ENCODE assay signal across 8 cellular contexts in genomic region chr2:190468814-190469569, GRCh38.
DNase-seq lines count a peak whose midpoint lies in the region; ATAC-seq, FAIRE-seq and TF ChIP-seq lines count a peak whose summit lies in the region.

No MANE protein-coding gene starts in this region.

- H3K4me1 ChIP-seq in HepG2 (ENCODE audit: insufficient read depth, low read length) (peaks cover 26% of the 10 kb centered on the region), upper lobe of right lung (peaks cover 33% of the 10 kb centered on the region)

- WGBS in HepG2 (ENCODE audit: low lambda C conversion rate): 61% methylated on average over 4 of the region's 4 CpGs

- H3K36me3 ChIP-seq in HepG2 (replicated peaks in 1 of 2; ENCODE audit: control insufficient read depth in 1 of 2, insufficient read depth in 2 of 2, low read length in 2 of 2) (no peaks in the 10 kb centered on the region), upper lobe of right lung (peaks cover 9% of the 10 kb centered on the region)

- H3K9ac ChIP-seq in HepG2 (ENCODE audit: insufficient read depth, low read depth, low read length): no peak overlapping the region

- peak; percentile 90 for DNase-seq in AG08395 (ENCODE audit: low spot score)
- DNase-seq in NCI-H460 (ENCODE audit: extremely low read depth, low read depth): peak; percentile 7
- peak; percentile 94 for DNase-seq in cerebellar cortex (ENCODE audit: low spot score)
- DNase-seq in HepG2 (ENCODE audit: low spot score): peak; percentile 40
- no peak for DNase-seq in upper lobe of right lung
- DNase-seq in activated effector memory CD4-positive, alpha-beta T cell treated with anti-CD3 and anti-CD28 coated beads, Interleukin-2, amount 50 U/mL, for 16 hours: no peak

- no peak overlapping the region for H3K27ac ChIP-seq in HepG2 (ENCODE audit: extremely low read length, insufficient read depth, low read length)
- H3K27ac ChIP-seq in upper lobe of right lung: peak overlapping the region; percentile 76

- H3K27me3 ChIP-seq in HepG2 (ENCODE audit: control insufficient read depth in 1 of 2, insufficient read depth in 2 of 2, low read length in 2 of 2): no peaks in the 10 kb centered on the region
- H3K27me3 ChIP-seq in upper lobe of right lung: no peaks in the 10 kb centered on the region

- no peak overlapping the region for H2AFZ ChIP-seq in HepG2 (ENCODE audit: low read length)

- ATAC-seq in GM18867 (IDR thresholded peaks at IDR 0.05; ENCODE audit: unreplicated experiment) (peak; percentile 62), HG03354 (IDR thresholded peaks at IDR 0.05; ENCODE audit: poor library complexity, severe bottlenecking, unreplicated experiment) (peak; percentile 76), HepG2 (no peak), upper lobe of right lung (peak; percentile 78)

- H3K4me2 ChIP-seq in HepG2 (ENCODE audit: low read depth, low read length): no peak overlapping the region

- intact Hi-C loops in HepG2 (cut with micrococcal nuclease; ENCODE audit: unreplicated experiment): no loop called here
- intact Hi-C loops in upper lobe of right lung (cut with DNase I): no loop called here

- POLR2A ChIA-PET in HepG2 (lab: Yijun Ruan, JAX): no interaction called here

- no peak for TF ChIP-seq RAD21 in HepG2 (CRISPR knock-in tag; IDR thresholded peaks at IDR 0.05)

- no peaks in the 10 kb centered on the region for H4K20me1 ChIP-seq in HepG2 (ENCODE audit: insufficient read depth, low read length)

- no TSS peak for BruUV-seq in HepG2 (replicated peaks; lab: Mats Ljungman, UMichigan)

- in situ Hi-C loops in HepG2 (cut with HindIII; ENCODE audit: extremely low pct_ligation_motif_present, low pct_unique_long_range_greater_than_20kb): no loop called here

- H3K4me3 ChIP-seq in HepG2 (replicated peaks in 1 of 3; ENCODE audit: insufficient read depth in 1 of 3, low read depth in 2 of 3, low read length in 3 of 3) (no peak overlapping the region), upper lobe of right lung (no peak overlapping the region)

- no peak for TF ChIP-seq POLR2A in HepG2 (IDR thresholded peaks at IDR 0.05; ENCODE audit: insufficient read depth in 1 of 2, low read depth in 2 of 2, low read length in 2 of 2)

- no peaks in the 10 kb centered on the region for H3K79me2 ChIP-seq in HepG2 (ENCODE audit: insufficient read depth, low read length)

- H3K9me3 ChIP-seq in HepG2 (ENCODE audit: low read length) (no peaks in the 10 kb centered on the region), upper lobe of right lung (no peaks in the 10 kb centered on the region)

- no peak for FAIRE-seq in HepG2 (lab: Jason Lieb, UNC)

- CTCF ChIA-PET in HepG2 (lab: Yijun Ruan, JAX; ENCODE audit: low intra/inter-chr PET ratio, low total read pairs): no interaction called here

- TF ChIP-seq EP300 in HepG2 (IDR thresholded peaks at IDR 0.05; ENCODE audit: low read depth in 2 of 2, low read length in 2 of 2) (no peak), HepG2 (CRISPR knock-in tag; IDR thresholded peaks at IDR 0.05; ENCODE audit: borderline replicate concordance) (no peak)

- no peak for TF ChIP-seq CTCF in HepG2 (CRISPR knock-in tag; IDR thresholded peaks at IDR 0.05)
- TF ChIP-seq CTCF in upper lobe of right lung (IDR thresholded peaks at IDR 0.05): no peak

TF ChIP-seq in HepG2, 621 proteins besides CTCF, POLR2A, EP300 and RAD21:
- TF ChIP-seq HNF4G (IDR thresholded peaks at IDR 0.05; ENCODE audit: borderline replicate concordance, low read depth, low read length) (no peak), HNF4G (CRISPR knock-in tag; IDR thresholded peaks at IDR 0.05; ENCODE audit: borderline replicate concordance, low read depth) (no peak), ZNF256 (CRISPR knock-in tag; conservative IDR thresholded peaks at IDR 0.05) (no peak), TCF12 (IDR thresholded peaks at IDR 0.05) (no peak), TCF12 (CRISPR knock-in tag; IDR thresholded peaks at IDR 0.05) (no peak), MAFG (CRISPR knock-in tag; IDR thresholded peaks at IDR 0.05) (no peak), MAX (IDR thresholded peaks at IDR 0.05) (no peak), MBNL3 (CRISPR knock-in tag; conservative IDR thresholded peaks at IDR 0.05) (no peak), HNRNPL (IDR thresholded peaks at IDR 0.05; ENCODE audit: low read depth, low read length) (no peak), RARG (CRISPR knock-in tag; IDR thresholded peaks at IDR 0.05; ENCODE audit: low read depth) (no peak), ZC3H4 (CRISPR knock-in tag; IDR thresholded peaks at IDR 0.05; ENCODE audit: borderline replicate concordance) (no peak), AHDC1 (CRISPR knock-in tag; IDR thresholded peaks at IDR 0.05; ENCODE audit: borderline replicate concordance) (no peak), ZIK1 (CRISPR knock-in tag; IDR thresholded peaks at IDR 0.05; ENCODE audit: borderline replicate concordance, low read depth) (no peak), TCF7L2 (IDR thresholded peaks at IDR 0.05; ENCODE audit: low read depth, low read length) (no peak)

Comparison
In these comparisons a context has a peak if more than half of its experiments do, and no peak if none do; other contexts are left out.
1. DNase-seq: peak in AG08395 (single experiment), NCI-H460 (single experiment), cerebellar cortex (single experiment) and HepG2 (single experiment); none in upper lobe of right lung (single experiment) and activated effector memory CD4-positive, alpha-beta T cell treated with anti-CD3 and anti-CD28 coated beads, Interleukin-2, amount 50 U/mL, for 16 hours (single experiment).